In the genomic region with DNA sequence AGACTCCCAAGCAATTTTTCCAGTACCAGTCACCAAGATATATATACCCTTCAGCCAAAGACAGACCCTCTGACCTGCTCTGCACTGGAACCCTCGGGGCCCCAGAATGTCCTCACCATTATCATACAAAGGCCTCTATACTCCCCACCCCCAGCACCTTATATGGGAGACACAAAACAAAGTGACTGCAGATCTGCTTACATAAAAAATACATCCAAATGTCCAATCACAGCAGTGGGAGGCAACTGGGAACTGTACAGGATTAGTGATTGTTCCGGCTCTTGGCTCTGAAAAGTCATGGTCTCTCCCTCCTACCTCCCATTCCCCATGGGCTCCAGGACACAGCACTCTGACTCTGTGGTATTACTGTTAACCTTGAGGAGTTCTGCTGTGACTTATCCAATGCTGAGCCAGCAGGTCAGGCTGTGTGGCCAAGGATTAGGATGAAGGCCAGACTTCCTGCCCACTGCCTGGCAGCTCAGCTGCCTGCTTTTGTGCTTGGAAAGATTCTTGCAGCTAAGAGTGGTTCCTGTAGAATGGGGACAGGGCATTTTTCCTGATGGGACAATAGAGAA, we compare ENCODE assay signal across 16 cellular contexts.
DNase-seq lines count a peak whose midpoint lies in the region; ATAC-seq and TF ChIP-seq lines count a peak whose summit lies in the region.
"Had no signal": no experiment of that assay in that cellular context is flagged by ENCODE, and none has a peak within 500 bp of the region (broad histone marks: within the 10 kb centered on the region; RNA-seq: fewer than 3 reads in every experiment).

No MANE protein-coding gene starts in this region.

- H3K27me3 Mint-ChIP-seq in stimulated activated naive B cell treated with anti-CD40 and anti-IgM and Interleukin-4, amounts not matched to agents 10 μg/mL and 1 μg/mL and 100 μg/mL, for 72 hours = no peaks in the 10 kb centered on the region
- H3K27me3 Mint-ChIP-seq: IgD-negative memory B cell had no signal

- H3K4me3 ChIP-seq in choroid plexus epithelial cell (ENCODE audit: low read depth, low read length) = no peak overlapping the region
- H3K4me3 ChIP-seq: tibial artery had no signal

- peaks cover 7 to 13% of the 10 kb centered on the region in 2 donors for H3K36me3 Mint-ChIP-seq in stimulated activated naive B cell treated with anti-CD40 and anti-IgM and Interleukin-4, amounts not matched to agents 10 μg/mL and 1 μg/mL and 100 μg/mL, for 72 hours
- H3K36me3 Mint-ChIP-seq: IgD-negative memory B cell had no signal

- H3K4me3 Mint-ChIP-seq in stimulated activated naive B cell treated with anti-CD40 and anti-IgM and Interleukin-4, amounts not matched to agents 10 μg/mL and 1 μg/mL and 100 μg/mL, for 72 hours = no peak overlapping the region
- H3K4me3 Mint-ChIP-seq: IgD-negative memory B cell had no signal

- ATAC-seq in stimulated activated naive B cell treated with anti-CD40 and anti-IgM and Interleukin-4, amounts not matched to agents 10 μg/mL and 1 μg/mL and 100 μg/mL, for 72 hours (replicated peaks) = no peak

- peaks cover 0 to 2% of the 10 kb centered on the region in 2 donors for H3K4me1 Mint-ChIP-seq in stimulated activated naive B cell treated with anti-CD40 and anti-IgM and Interleukin-4, amounts not matched to agents 10 μg/mL and 1 μg/mL and 100 μg/mL, for 72 hours

- H3K9me3 Mint-ChIP-seq in stimulated activated naive B cell treated with anti-CD40 and anti-IgM and Interleukin-4, amounts not matched to agents 10 μg/mL and 1 μg/mL and 100 μg/mL, for 72 hours = no peaks in the 10 kb centered on the region
- H3K9me3 Mint-ChIP-seq: activated T-helper 2 cell treated with anti-CD3 and anti-CD28 coated beads, Interferon-gamma antibody, Interleukin-2, Interleukin-4, amounts not matched to agents 10 μg/mL and 5 μg/mL and 100 μg/mL, durations not matched to agents 14 hours and 24 hours and 36 hours; IgD-negative memory B cell had no signal

- TF ChIP-seq CTCF in choroid plexus epithelial cell (conservative IDR thresholded peaks at IDR 0.05; ENCODE audit: low read depth, low read length) = no peak

- peak; percentile 21 for DNase-seq in NCI-H82 (lab: John Stamatoyannopoulos, UW)
- DNase-seq in NCI-H82 treated with DMSO at 0.1 percent for 48 hours (lab: John Stamatoyannopoulos, UW; ENCODE audit: unreplicated experiment) = no peak
- DNase-seq in choroid plexus epithelial cell (ENCODE audit: low read depth) = peak; percentile 27
- DNase-seq in medulla oblongata (ENCODE audit: extremely low spot score) = peak; percentile 42
- DNase-seq in stimulated activated naive B cell treated with anti-CD40 and anti-IgM and Interleukin-4, amounts not matched to agents 10 μg/mL and 1 μg/mL and 100 μg/mL, for 72 hours = no peak
- no peak for DNase-seq in HUDEP-2 (lab: John Stamatoyannopoulos, UW; ENCODE audit: unreplicated experiment in 76 of 76)
- DNase-seq in GDM1 (lab: John Stamatoyannopoulos, UW) = no peak
- no peak for DNase-seq in ACHN
- DNase-seq: aorta; NCI-H1105; NCI-H2171 treated with DMSO at 0.1 percent for 48 hours; stimulated activated CD4-positive, alpha-beta T cell treated with anti-CD3 and anti-CD28 coated beads, Interleukin-2, amount 100 ng/mL, for 24 hours; stimulated activated CD8-positive, alpha-beta memory T cell treated with anti-CD3 and anti-CD28 coated beads, Interleukin-4, amount 100 ng/mL, for 48 hours; tibial artery had no signal

- peak overlapping the region; percentile 62 for H3K27ac Mint-ChIP-seq in stimulated activated naive B cell treated with anti-CD40 and anti-IgM and Interleukin-4, amounts not matched to agents 10 μg/mL and 1 μg/mL and 100 μg/mL, for 72 hours
- H3K27ac Mint-ChIP-seq: activated T-helper 2 cell treated with anti-CD3 and anti-CD28 coated beads, Interferon-gamma antibody, Interleukin-2, Interleukin-4, amounts not matched to agents 10 μg/mL and 5 μg/mL and 100 μg/mL, durations not matched to agents 14 hours and 24 hours and 36 hours; IgD-negative memory B cell had no signal

- in situ Hi-C loops in ACHN (cut with HindIII; ENCODE audit: low pct_ligation_motif_present, low pct_unique_long_range_greater_than_20kb, low sequenced_read_pairs) = no loop called here

Comparison
In these comparisons a context has a peak if more than half of its experiments do, and no peak if none do; other contexts are left out.
1. DNase-seq: peak in NCI-H82 (single experiment), choroid plexus epithelial cell (single experiment) and medulla oblongata (single experiment); none in NCI-H82 treated with DMSO at 0.1 percent for 48 hours (single experiment), stimulated activated naive B cell treated with anti-CD40 and anti-IgM and Interleukin-4, amounts not matched to agents 10 μg/mL and 1 μg/mL and 100 μg/mL, for 72 hours (single experiment), HUDEP-2 (0 of 76), GDM1 (single experiment) and ACHN (single experiment).